15 cellular contexts compared by ENCODE assay signal in the genomic region with DNA sequence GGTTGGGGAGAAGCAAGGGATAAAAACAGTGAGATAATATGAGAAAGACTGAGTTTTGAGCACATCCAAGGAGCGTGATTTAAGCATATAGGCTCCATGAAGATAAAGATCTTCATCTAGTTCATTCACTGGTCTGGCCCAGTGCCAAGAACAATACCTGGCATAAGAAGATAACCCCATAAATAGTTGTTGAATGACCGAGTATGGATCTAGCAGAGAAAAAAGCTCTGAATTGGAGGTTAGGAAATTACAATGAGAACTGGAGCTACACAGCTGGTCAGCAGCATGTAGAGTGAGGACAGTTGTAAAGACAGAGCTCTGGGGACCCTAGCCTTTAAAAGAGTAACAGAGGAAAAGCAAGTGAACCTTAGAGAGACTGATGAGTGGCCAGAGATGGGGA. TPM values are rescaled to one million over a fixed set of nuclear protein-coding genes. Genes with fewer than 3 reads are reported as not detected.
A peak's percentile ranks its signal among the peaks of the same experiment; 100 is the strongest.
DNase-seq lines count a peak whose midpoint lies in the region; ATAC-seq and TF ChIP-seq lines count a peak whose summit lies in the region.
"Had no signal": no experiment of that assay in that cellular context is flagged by ENCODE, and none has a peak within 500 bp of the region (broad histone marks: within the 10 kb centered on the region; RNA-seq: fewer than 3 reads in every experiment).

No MANE protein-coding gene starts in this region.

- WGBS in hepatocyte (ENCODE audit: low lambda C conversion rate, missing lambda C conversion rate): 58% methylated on average over 2 of the region's 2 CpGs
- 26 to 38% methylated on average over 2 of the region's 2 CpGs for WGBS in esophagus squamous epithelium, 2 donors

- H3K9ac ChIP-seq in DND-41 (ENCODE audit: low read depth, low read length): no peak overlapping the region

- TF ChIP-seq CTCF in DND-41 (IDR thresholded peaks at IDR 0.05; ENCODE audit: borderline replicate concordance, extremely low read depth, low read length, poor library complexity, severe bottlenecking) (no peak), hepatocyte (IDR thresholded peaks at IDR 0.05; ENCODE audit: poor library complexity) (no peak), esophagus squamous epithelium (IDR thresholded peaks at IDR 0.05) (no peak)

- TF ChIP-seq POLR2A in esophagus squamous epithelium (IDR thresholded peaks at IDR 0.05): no peak

- ATAC-seq in DND-41 (ENCODE audit: insufficient read depth, low read depth) (no peak), SK-N-SH treated with all-trans-retinoic acid at 6 μM for 48 hours (peak; percentile 58)
- ATAC-seq: stimulated activated naive CD8-positive, alpha-beta T cell treated with anti-CD3 and anti-CD28 coated beads, Interleukin-15, Interleukin-2, amounts not matched to agents 100 U/mL and 50 U/mL, for 24 hours had no signal

- H4K20me1 ChIP-seq in DND-41 (ENCODE audit: insufficient read depth, low read length) (no peaks in the 10 kb centered on the region), hepatocyte (ENCODE audit: insufficient read depth, poor library complexity, severe bottlenecking) (no peaks in the 10 kb centered on the region)

- H3K79me2 ChIP-seq in DND-41 (ENCODE audit: insufficient read depth, low read length) (no peaks in the 10 kb centered on the region), hepatocyte (no peaks in the 10 kb centered on the region)

- H3K4me3 ChIP-seq in DND-41 (ENCODE audit: low read depth in 1 of 2, low read length in 2 of 2) (no peak overlapping the region), hepatocyte (no peak overlapping the region), esophagus squamous epithelium (no peak overlapping the region)

- no peak overlapping the region for H3K4me2 ChIP-seq in DND-41 (ENCODE audit: insufficient read depth, low read length)
- H3K4me2 ChIP-seq in hepatocyte: no peak overlapping the region

- H3K27ac ChIP-seq in DND-41 (ENCODE audit: low read length) (no peak overlapping the region), hepatocyte (no peak overlapping the region), esophagus squamous epithelium (no peak overlapping the region)

- intact Hi-C loops in posterior cingulate gyrus (cut with DNase I): no loop called here
- intact Hi-C loops in esophagus squamous epithelium (cut with DNase I): no loop called here

- no peaks in the 10 kb centered on the region for H3K4me1 ChIP-seq in DND-41 (ENCODE audit: insufficient read depth, low read length)
- H3K4me1 ChIP-seq in hepatocyte (ENCODE audit: insufficient read depth): no peaks in the 10 kb centered on the region
- peaks cover 5 to 67% (median 16%) of the 10 kb centered on the region in 3 donors for H3K4me1 ChIP-seq in esophagus squamous epithelium

- H3K9me2 ChIP-seq in hepatocyte (replicated peaks; ENCODE audit: insufficient read depth): no peaks in the 10 kb centered on the region

- H2AFZ ChIP-seq in DND-41 (ENCODE audit: low read depth, low read length): no peak overlapping the region
- no peak overlapping the region for H2AFZ ChIP-seq in hepatocyte

- DNase-seq in DND-41 (peak; percentile 7), LoVo (ENCODE audit: low spot score) (peak; percentile 86), hepatocyte (ENCODE audit: low spot score) (peak; percentile 9), posterior cingulate gyrus (no peak), esophagus squamous epithelium (lab: John Stamatoyannopoulos, UW) (no peak), NCI-H2081 treated with DMSO at 0.1 percent for 48 hours (lab: John Stamatoyannopoulos, UW) (no peak)
- no peak for DNase-seq in activated naive CD4-positive, alpha-beta T cell treated with Interleukin-2 at 50 U/mL for 16 hours
- DNase-seq: activated CD4-positive, alpha-beta memory T cell treated with anti-CD3 and anti-CD28 coated beads for 36 hours; activated effector memory CD4-positive, alpha-beta T cell treated with anti-CD3 and anti-CD28 coated beads, Interleukin-2, amount 50 U/mL, for 16 hours; immature natural killer cell; Kasumi-1; NK-92 treated with Interleukin-12 subunit alpha and Interleukin-12 subunit beta, amount 100 ng/mL, for 24 hours; stimulated activated CD4-positive, alpha-beta T cell treated with anti-CD3 and anti-CD28 coated beads, Interleukin-4, amount 100 ng/mL, for 24 hours; stimulated activated naive CD8-positive, alpha-beta T cell treated with anti-CD3 and anti-CD28 coated beads, Interleukin-15, Interleukin-2, amounts not matched to agents 100 U/mL and 50 U/mL, for 24 hours had no signal

- H3K36me3 ChIP-seq in DND-41 (ENCODE audit: insufficient read depth, low read length): no peaks in the 10 kb centered on the region
- H3K36me3 ChIP-seq in hepatocyte (replicated peaks; ENCODE audit: insufficient read depth, low read depth): no peaks in the 10 kb centered on the region
- no peaks in the 10 kb centered on the region for H3K36me3 ChIP-seq in esophagus squamous epithelium

- no peaks in the 10 kb centered on the region for H3K9me3 ChIP-seq in DND-41 (ENCODE audit: insufficient read depth, low read length, severe bottlenecking)
- H3K9me3 ChIP-seq in hepatocyte (ENCODE audit: low read depth): no peaks in the 10 kb centered on the region
- H3K9me3 ChIP-seq in esophagus squamous epithelium: no peaks in the 10 kb centered on the region

- H3K27me3 ChIP-seq in DND-41 (ENCODE audit: insufficient read depth, low read length, poor library complexity) (no peaks in the 10 kb centered on the region), hepatocyte (no peaks in the 10 kb centered on the region), esophagus squamous epithelium (peaks cover 0 to 3% (median 0%) of the 10 kb centered on the region in 4 donors)

TF ChIP-seq in SK-N-SH treated with all-trans-retinoic acid at 6 μM for 48 hours, 23 proteins besides CTCF, POLR2A, EP300 and RAD21 (continues in another document):
- TF ChIP-seq ZC3H10 (CRISPR knock-in tag; IDR thresholded peaks at IDR 0.05): no peak
- TF ChIP-seq, protein P1, sequence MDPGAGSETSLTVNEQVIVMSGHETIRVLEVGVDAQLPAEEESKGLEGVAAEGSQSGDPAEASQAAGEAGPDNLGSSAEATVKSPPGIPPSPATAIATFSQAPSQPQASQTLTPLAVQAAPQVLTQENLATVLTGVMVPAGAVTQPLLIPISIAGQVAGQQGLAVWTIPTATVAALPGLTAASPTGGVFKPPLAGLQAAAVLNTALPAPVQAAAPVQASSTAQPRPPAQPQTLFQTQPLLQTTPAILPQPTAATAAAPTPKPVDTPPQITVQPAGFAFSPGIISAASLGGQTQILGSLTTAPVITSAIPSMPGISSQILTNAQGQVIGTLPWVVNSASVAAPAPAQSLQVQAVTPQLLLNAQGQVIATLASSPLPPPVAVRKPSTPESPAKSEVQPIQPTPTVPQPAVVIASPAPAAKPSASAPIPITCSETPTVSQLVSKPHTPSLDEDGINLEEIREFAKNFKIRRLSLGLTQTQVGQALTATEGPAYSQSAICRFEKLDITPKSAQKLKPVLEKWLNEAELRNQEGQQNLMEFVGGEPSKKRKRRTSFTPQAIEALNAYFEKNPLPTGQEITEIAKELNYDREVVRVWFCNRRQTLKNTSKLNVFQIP (CRISPR knock-in tag; IDR thresholded peaks at IDR 0.05; ENCODE audit: borderline replicate concordance, low read depth): no peak
- TF ChIP-seq ARNTL (CRISPR knock-in tag; IDR thresholded peaks at IDR 0.05; ENCODE audit: borderline replicate concordance, low read depth): no peak
- no peak for TF ChIP-seq PPARA (CRISPR knock-in tag; IDR thresholded peaks at IDR 0.05; ENCODE audit: borderline replicate concordance)
- no peak for TF ChIP-seq CSDC2 (CRISPR knock-in tag; IDR thresholded peaks at IDR 0.05)
- no peak for TF ChIP-seq RARB (CRISPR knock-in tag; IDR thresholded peaks at IDR 0.05)
- TF ChIP-seq OSR1 (CRISPR knock-in tag; IDR thresholded peaks at IDR 0.05): no peak
- TF ChIP-seq, protein P2, sequence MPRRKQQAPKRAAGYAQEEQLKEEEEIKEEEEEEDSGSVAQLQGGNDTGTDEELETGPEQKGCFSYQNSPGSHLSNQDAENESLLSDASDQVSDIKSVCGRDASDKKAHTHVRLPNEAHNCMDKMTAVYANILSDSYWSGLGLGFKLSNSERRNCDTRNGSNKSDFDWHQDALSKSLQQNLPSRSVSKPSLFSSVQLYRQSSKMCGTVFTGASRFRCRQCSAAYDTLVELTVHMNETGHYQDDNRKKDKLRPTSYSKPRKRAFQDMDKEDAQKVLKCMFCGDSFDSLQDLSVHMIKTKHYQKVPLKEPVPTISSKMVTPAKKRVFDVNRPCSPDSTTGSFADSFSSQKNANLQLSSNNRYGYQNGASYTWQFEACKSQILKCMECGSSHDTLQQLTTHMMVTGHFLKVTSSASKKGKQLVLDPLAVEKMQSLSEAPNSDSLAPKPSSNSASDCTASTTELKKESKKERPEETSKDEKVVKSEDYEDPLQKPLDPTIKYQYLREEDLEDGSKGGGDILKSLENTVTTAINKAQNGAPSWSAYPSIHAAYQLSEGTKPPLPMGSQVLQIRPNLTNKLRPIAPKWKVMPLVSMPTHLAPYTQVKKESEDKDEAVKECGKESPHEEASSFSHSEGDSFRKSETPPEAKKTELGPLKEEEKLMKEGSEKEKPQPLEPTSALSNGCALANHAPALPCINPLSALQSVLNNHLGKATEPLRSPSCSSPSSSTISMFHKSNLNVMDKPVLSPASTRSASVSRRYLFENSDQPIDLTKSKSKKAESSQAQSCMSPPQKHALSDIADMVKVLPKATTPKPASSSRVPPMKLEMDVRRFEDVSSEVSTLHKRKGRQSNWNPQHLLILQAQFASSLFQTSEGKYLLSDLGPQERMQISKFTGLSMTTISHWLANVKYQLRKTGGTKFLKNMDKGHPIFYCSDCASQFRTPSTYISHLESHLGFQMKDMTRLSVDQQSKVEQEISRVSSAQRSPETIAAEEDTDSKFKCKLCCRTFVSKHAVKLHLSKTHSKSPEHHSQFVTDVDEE (CRISPR knock-in tag; IDR thresholded peaks at IDR 0.05): no peak
- TF ChIP-seq ISL1 (CRISPR knock-in tag; IDR thresholded peaks at IDR 0.05): peak; percentile 65
- TF ChIP-seq ZNF565 (CRISPR knock-in tag; conservative IDR thresholded peaks at IDR 0.05; ENCODE audit: low read depth): no peak
- no peak for TF ChIP-seq ESRRG (CRISPR knock-in tag; IDR thresholded peaks at IDR 0.05)
- no peak for TF ChIP-seq BACH2 (CRISPR knock-in tag; IDR thresholded peaks at IDR 0.05; ENCODE audit: borderline replicate concordance)
- TF ChIP-seq GLIS3 (CRISPR knock-in tag; IDR thresholded peaks at IDR 0.05): no peak
- peak; percentile 48; the same call in 1 of the 2 replicates for TF ChIP-seq TCF4 (CRISPR knock-in tag; IDR thresholded peaks at IDR 0.05; ENCODE audit: borderline replicate concordance)

RNA-seq across cellular contexts. Expression of a gene that starts 33.0 kb away (rescaled TPM):
- total RNA-seq in hepatocyte (51.8 and 62.0 TPM in 2 replicates), esophagus squamous epithelium (10 to 100 TPM; 17.4 to 41.6 (median 24.8) TPM)
- polyA plus RNA-seq in hepatocyte: 30.3 and 31.6 TPM in 2 replicates

Comparison
In these comparisons a context has a peak if more than half of its experiments do, and no peak if none do; other contexts are left out.
1. DNase-seq: peak in DND-41 (single experiment), LoVo (single experiment) and hepatocyte (single experiment); none in posterior cingulate gyrus (0 of 10), activated naive CD4-positive, alpha-beta T cell treated with Interleukin-2 at 50 U/mL for 16 hours (single experiment), esophagus squamous epithelium (single experiment) and NCI-H2081 treated with DMSO at 0.1 percent for 48 hours (single experiment).